ENCODE assay signal across 23 cellular contexts in genomic region chr15:25408929-25409328, GRCh38. TPM values are rescaled to one million over a fixed set of nuclear protein-coding genes. Genes with fewer than 3 reads are reported as not detected.
DNase-seq lines count a peak whose midpoint lies in the region; ATAC-seq, FAIRE-seq and TF ChIP-seq lines count a peak whose summit lies in the region.
"Had no signal": no experiment of that assay in that cellular context is flagged by ENCODE, and none has a peak within 500 bp of the region (broad histone marks: within the 10 kb centered on the region; RNA-seq: fewer than 3 reads in every experiment).

No MANE protein-coding gene starts in this region.

- TF ChIP-seq CTCF in pancreas (IDR thresholded peaks at IDR 0.05) (no peak), brain microvascular endothelial cell (IDR thresholded peaks at IDR 0.05; ENCODE audit: low read depth, low read length, missing control alignments) (no peak)

- peaks cover 100% of the 10 kb centered on the region for H3K79me2 ChIP-seq in Karpas-422 (ENCODE audit: low read length)

- H2AFZ ChIP-seq in Karpas-422 (ENCODE audit: low read length): no peak overlapping the region

- no peaks in the 10 kb centered on the region for H4K20me1 ChIP-seq in Karpas-422 (ENCODE audit: insufficient read depth, low read depth, low read length)

- 27 to 44% methylated on average over 2 of the region's 2 CpGs for WGBS in pancreas, 2 donors

- in situ Hi-C loops in brain microvascular endothelial cell (cut with HindIII; ENCODE audit: low pct_ligation_motif_present, low sequenced_read_pairs): no loop called here

- CTCF ChIA-PET in activated CD8-positive, alpha-beta T cell treated with anti-CD3 and anti-CD28 coated beads, Interleukin-2, amount 10 ng/mL, durations not matched to agents 7 days and 5 days (lab: Charles Lee): no interaction called here

- peak overlapping the region; percentile 86 for H3K27ac ChIP-seq in Karpas-422 (ENCODE audit: low read length)
- no peak overlapping the region for H3K27ac ChIP-seq in pancreas
- H3K27ac ChIP-seq in brain microvascular endothelial cell: no peak overlapping the region
- H3K27ac ChIP-seq: C4-2B had no signal

- H3K36me3 Mint-ChIP-seq in activated CD8-positive, alpha-beta T cell treated with anti-CD3 and anti-CD28 coated beads, Interleukin-2, amount 10 ng/mL, durations not matched to agents 7 days and 5 days (ENCODE audit: low read depth): peaks cover 54% of the 10 kb centered on the region

- peak; percentile 61 for FAIRE-seq in colon (lab: Jason Lieb, UNC)
- peak; percentile 74 for FAIRE-seq in pancreas (lab: Jason Lieb, UNC)
- FAIRE-seq: GM19239 had no signal

- POLR2A ChIA-PET in activated CD8-positive, alpha-beta T cell treated with anti-CD3 and anti-CD28 coated beads, Interleukin-2, amount 10 ng/mL, durations not matched to agents 7 days and 5 days (lab: Charles Lee): no interaction called here

- no peaks in the 10 kb centered on the region for H3K9me2 ChIP-seq in Karpas-422 (replicated peaks; ENCODE audit: insufficient read depth, low read length)
- H3K9me2 ChIP-seq: SK-N-SH had no signal

- peaks cover 7% of the 10 kb centered on the region for H3K4me1 Mint-ChIP-seq in activated CD8-positive, alpha-beta T cell treated with anti-CD3 and anti-CD28 coated beads, Interleukin-2, amount 10 ng/mL, durations not matched to agents 7 days and 5 days (ENCODE audit: low read depth)

- H3K9me3 ChIP-seq in Karpas-422 (ENCODE audit: low read length) (peaks cover 10% of the 10 kb centered on the region), pancreas (no peaks in the 10 kb centered on the region)
- H3K9me3 ChIP-seq: SK-N-SH had no signal

- H3K36me3 ChIP-seq in Karpas-422 (ENCODE audit: insufficient read depth, low read length) (peaks cover 71% of the 10 kb centered on the region), pancreas (peaks cover 0 to 7% (median 0%) of the 10 kb centered on the region in 3 donors), brain microvascular endothelial cell (replicated peaks) (no peaks in the 10 kb centered on the region)

- H3K27me3 Mint-ChIP-seq in activated CD8-positive, alpha-beta T cell treated with anti-CD3 and anti-CD28 coated beads, Interleukin-2, amount 10 ng/mL, durations not matched to agents 7 days and 5 days (ENCODE audit: low read depth): no peaks in the 10 kb centered on the region
- H3K27me3 Mint-ChIP-seq: B cell, IgD-negative memory B cell had no signal

- no peak overlapping the region for H3K27ac Mint-ChIP-seq in activated CD8-positive, alpha-beta T cell treated with anti-CD3 and anti-CD28 coated beads, Interleukin-2, amount 10 ng/mL, durations not matched to agents 7 days and 5 days

- H3K9me3 Mint-ChIP-seq in activated CD8-positive, alpha-beta T cell treated with anti-CD3 and anti-CD28 coated beads, Interleukin-2, amount 10 ng/mL, durations not matched to agents 7 days and 5 days (ENCODE audit: insufficient read depth): peaks cover 3% of the 10 kb centered on the region

- H3K4me3 ChIP-seq in Karpas-422 (ENCODE audit: low read length) (no peak overlapping the region), pancreas (no peak overlapping the region), brain microvascular endothelial cell (ENCODE audit: low read depth, low read length) (no peak overlapping the region)

- no peak overlapping the region for H3K4me3 Mint-ChIP-seq in activated CD8-positive, alpha-beta T cell treated with anti-CD3 and anti-CD28 coated beads, Interleukin-2, amount 10 ng/mL, durations not matched to agents 7 days and 5 days
- H3K4me3 Mint-ChIP-seq: B cell had no signal

- intact Hi-C loops in pancreas (cut with DNase I): no loop called here

- H3K27me3 ChIP-seq in Karpas-422 (ENCODE audit: low read length) (no peaks in the 10 kb centered on the region), pancreas (no peaks in the 10 kb centered on the region), brain microvascular endothelial cell (replicated peaks) (no peaks in the 10 kb centered on the region)

- DNase-seq in Karpas-422 (no peak), pancreas (no peak), NCI-H1092 (lab: John Stamatoyannopoulos, UW) (no peak), brain microvascular endothelial cell (no peak)
- no peak for DNase-seq in activated CD8-positive, alpha-beta T cell treated with anti-CD3 and anti-CD28 coated beads, Interleukin-2, amount 10 ng/mL, durations not matched to agents 7 days and 5 days
- DNase-seq: Calu3, DMS79 treated with DMSO at 0.1 percent for 48 hours, H7, NCI-H1105, NCI-H1436 treated with DMSO at 0.1 percent for 48 hours, NCI-H187 treated with DMSO at 0.1 percent for 48 hours, NCI-H2107, NCI-H446, NCI-H524 treated with DMSO at 0.1 percent for 48 hours, NCI-H774, SK-N-SH, SW 1271 had no signal

- no peak overlapping the region for H3K9ac ChIP-seq in Karpas-422 (ENCODE audit: low read length)
- H3K9ac ChIP-seq: SK-N-SH had no signal

- peaks cover 63% of the 10 kb centered on the region for H3K4me1 ChIP-seq in Karpas-422 (ENCODE audit: low read length)
- peaks cover 0 to 32% (median 26%) of the 10 kb centered on the region in 3 donors for H3K4me1 ChIP-seq in pancreas

- H3K4me2 ChIP-seq in Karpas-422 (ENCODE audit: low read depth, low read length, poor library complexity, severe bottlenecking): no peak overlapping the region
- H3K4me2 ChIP-seq: SK-N-SH had no signal

- peak in 3 of 4 donors; percentile 58 to 70 (median 68) for ATAC-seq in pancreas
- no peak for ATAC-seq in GM21737 (IDR thresholded peaks at IDR 0.05; ENCODE audit: unreplicated experiment)
- no peak for ATAC-seq in activated CD8-positive, alpha-beta T cell treated with anti-CD3 and anti-CD28 coated beads, Interleukin-2, amount 10 ng/mL, durations not matched to agents 7 days and 5 days

RNA-seq across cellular contexts. Expression of gene UBE3A, which starts 29.9 kb away (rescaled TPM):
- 85.0 and 121 TPM in 2 replicates for total RNA-seq in Karpas-422 (2014; rRNA removed; shearing (Covaris generic); ENCODE audit: low replicate concordance)
- total RNA-seq in pancreas: 10 to 100 TPM; 36.3 to 48.9 (median 42.0) TPM
- 10 to 100 TPM in 1 of 2 donors, 1 to 10 TPM in 1; 8.9 to 21.7 TPM for polyA plus RNA-seq in pancreas
- 10 to 100 TPM; 87.7 to 92.2 TPM for total RNA-seq in activated CD8-positive, alpha-beta T cell treated with anti-CD3 and anti-CD28 coated beads, Interleukin-2, amount 10 ng/mL, durations not matched to agents 7 days and 5 days

Comparison
In these comparisons a context has a peak if more than half of its experiments do, and no peak if none do; other contexts are left out.
1. ATAC-seq: peak in pancreas (3 of 4); none in GM21737 (single experiment) and activated CD8-positive, alpha-beta T cell treated with anti-CD3 and anti-CD28 coated beads, Interleukin-2, amount 10 ng/mL, durations not matched to agents 7 days and 5 days (single experiment).